Comparison of ENCODE assay signal across 18 cellular contexts in genomic region chr3:33577588-33577987, GRCh38.
DNase-seq lines count a peak whose midpoint lies in the region; ATAC-seq and TF ChIP-seq lines count a peak whose summit lies in the region.
"Had no signal": no experiment of that assay in that cellular context is flagged by ENCODE, and none has a peak within 500 bp of the region (broad histone marks: within the 10 kb centered on the region; RNA-seq: fewer than 3 reads in every experiment).

No MANE protein-coding gene starts in this region.

- H2BK120ac ChIP-seq in neuronal stem cell (ENCODE audit: low read depth, low read length), result no peak overlapping the region

- no peak overlapping the region for H3K4me3 Mint-ChIP-seq in MCF 10A (ENCODE audit: unreplicated experiment)
- H3K4me3 Mint-ChIP-seq: CD4-positive, alpha-beta memory T cell had no signal

- no peak overlapping the region for H3K23ac ChIP-seq in neuronal stem cell (ENCODE audit: low read depth, low read length, poor library complexity)

- BruUV-seq in MCF 10A (replicated peaks; lab: Mats Ljungman, UMichigan), result no TSS peak

- H3K18ac ChIP-seq in neuronal stem cell (ENCODE audit: low read length), result no peak overlapping the region

- TF ChIP-seq CTCF in breast epithelium (IDR thresholded peaks at IDR 0.05) (no peak), MCF 10A (IDR thresholded peaks at IDR 0.05; ENCODE audit: unreplicated experiment) (no peak), RWPE2 (IDR thresholded peaks at IDR 0.05; ENCODE audit: poor library complexity, severe bottlenecking) (no peak)

- no peaks in the 10 kb centered on the region for H3K27me3 ChIP-seq in breast epithelium
- H3K27me3 ChIP-seq in RWPE2 (ENCODE audit: insufficient read depth, poor library complexity, severe bottlenecking), result no peaks in the 10 kb centered on the region
- H3K27me3 ChIP-seq in iPS DF 6.9 (ENCODE audit: control insufficient read depth, insufficient read depth, low read length), result no peaks in the 10 kb centered on the region
- H3K27me3 ChIP-seq in neuronal stem cell (ENCODE audit: control insufficient read depth in 3 of 3, insufficient read depth in 3 of 3, low read depth in 1 of 3, low read length in 3 of 3), result no peaks in the 10 kb centered on the region
- H3K27me3 ChIP-seq: Peyer's patch had no signal

- DNase-seq in breast epithelium (ENCODE audit: low spot score in 2 of 2) (no peak), MCF 10A (ENCODE audit: unreplicated experiment) (no peak), RWPE2 (ENCODE audit: low spot score) (no peak), iPS DF 6.9 (ENCODE audit: low read depth, low spot score) (peak; percentile 48), neuronal stem cell (ENCODE audit: low spot score) (peak; percentile 47)
- DNase-seq: Calu3; CD4-positive, alpha-beta memory T cell; DMS79; GOT3; KG1; NCI-H146; NCI-H2081; NCI-H774; Peyer's patch; SHP77 treated with DMSO at 0.1 percent for 48 hours had no signal

- TF ChIP-seq POLR2A in breast epithelium (IDR thresholded peaks at IDR 0.05), result no peak

- no peak overlapping the region for H2BK12ac ChIP-seq in neuronal stem cell (ENCODE audit: low read length)

- CTCF ChIA-PET in MCF 10A (lab: Yijun Ruan, JAX), result no interaction called here

- ATAC-seq in RWPE2 (ENCODE audit: low read depth), result no peak
- no peak for ATAC-seq in GM21723 (IDR thresholded peaks at IDR 0.05; ENCODE audit: unreplicated experiment)
- no peak for ATAC-seq in GM18502 (IDR thresholded peaks at IDR 0.05; ENCODE audit: poor library complexity, unreplicated experiment)
- ATAC-seq in HG03460 (IDR thresholded peaks at IDR 0.05; ENCODE audit: unreplicated experiment), result no peak

- H3K27ac Mint-ChIP-seq in MCF 10A (ENCODE audit: low read depth, unreplicated experiment), result no peak overlapping the region

- no peak overlapping the region for H3K9ac ChIP-seq in neuronal stem cell (ENCODE audit: low read depth, low read length, poor library complexity)

- H3K4me3 ChIP-seq in breast epithelium, result no peak overlapping the region
- no peak overlapping the region for H3K4me3 ChIP-seq in RWPE2 (ENCODE audit: severe bottlenecking)
- H3K4me3 ChIP-seq in iPS DF 6.9 (ENCODE audit: low read length), result no peak overlapping the region
- H3K4me3 ChIP-seq in neuronal stem cell (ENCODE audit: low read length in 2 of 2), result no peak overlapping the region
- H3K4me3 ChIP-seq: Peyer's patch had no signal

- WGBS in iPS DF 6.9 (ENCODE audit: insufficient coverage, insufficient read length), result no CpG with 5 or more reads among the region's 1 CpG
- WGBS in neuronal stem cell (ENCODE audit: extremely low coverage in 2 of 2, insufficient read length in 2 of 2, insufficient replicate concordance in 1 of 2), 2 donors, result no CpG with 5 or more reads among the region's 1 CpG

- H3K27ac ChIP-seq in breast epithelium (peak overlapping the region; percentile 15 to 72), RWPE2 (ENCODE audit: poor library complexity, severe bottlenecking) (peak overlapping the region; percentile 55), iPS DF 6.9 (ENCODE audit: low read length) (no peak overlapping the region), neuronal stem cell (replicated peaks; ENCODE audit: low read length) (peak overlapping the region; percentile 44)
- H3K27ac ChIP-seq: Peyer's patch had no signal

- H3K36me3 Mint-ChIP-seq in MCF 10A (ENCODE audit: insufficient read depth, unreplicated experiment), result peaks cover 39% of the 10 kb centered on the region

- no peak overlapping the region for H2BK15ac ChIP-seq in neuronal stem cell (ENCODE audit: low read length)

- H3K36me3 ChIP-seq in breast epithelium (peaks cover 4% of the 10 kb centered on the region), RWPE2 (ENCODE audit: low read depth) (peaks cover 34% of the 10 kb centered on the region), iPS DF 6.9 (ENCODE audit: control insufficient read depth, insufficient read depth, low read length) (peaks cover 3% of the 10 kb centered on the region; the same call in 1 of the 2 replicates), neuronal stem cell (replicated peaks in 1 of 2; ENCODE audit: control insufficient read depth in 2 of 2, insufficient read depth in 2 of 2, low read length in 2 of 2) (peaks cover 3 to 73% of the 10 kb centered on the region in 2 donors)

- no peaks in the 10 kb centered on the region for H3K9me3 Mint-ChIP-seq in MCF 10A (ENCODE audit: unreplicated experiment)
- H3K9me3 Mint-ChIP-seq: CD4-positive, alpha-beta memory T cell had no signal

- no peak overlapping the region for H2AFZ ChIP-seq in neuronal stem cell (ENCODE audit: low read length)

- no peak overlapping the region for H3K4me2 ChIP-seq in neuronal stem cell (ENCODE audit: insufficient read depth, low read length, poor library complexity, severe bottlenecking)

- H3K4me1 ChIP-seq in breast epithelium (no peaks in the 10 kb centered on the region), RWPE2 (ENCODE audit: insufficient read depth, poor library complexity, severe bottlenecking) (peaks cover 18% of the 10 kb centered on the region), iPS DF 6.9 (ENCODE audit: control insufficient read depth, insufficient read depth, low read length) (peaks cover 2% of the 10 kb centered on the region; the same call in 1 of the 2 replicates), neuronal stem cell (ENCODE audit: control insufficient read depth in 2 of 2, insufficient read depth in 1 of 2, low read depth in 1 of 2, low read length in 2 of 2) (peaks cover 6 to 11% of the 10 kb centered on the region in 2 donors)
- H3K4me1 ChIP-seq: Peyer's patch had no signal

- H3K9me3 ChIP-seq in breast epithelium (no peaks in the 10 kb centered on the region), RWPE2 (ENCODE audit: severe bottlenecking) (no peaks in the 10 kb centered on the region), iPS DF 6.9 (ENCODE audit: control insufficient read depth, insufficient read depth, low read length) (no peaks in the 10 kb centered on the region), neuronal stem cell (replicated peaks in 1 of 2; ENCODE audit: control insufficient read depth in 2 of 2, insufficient read depth in 1 of 2, low read depth in 1 of 2, low read length in 2 of 2) (no peaks in the 10 kb centered on the region)
- H3K9me3 ChIP-seq: Peyer's patch had no signal

- POLR2A ChIA-PET in MCF 10A (lab: Yijun Ruan, JAX), result interaction anchor here (0.6 to 1.0 kb wide), 3 partner anchors 137 to 264 kb away, joined by 3 to 4 read pairs (median 3); partner anchors contain the start of gene PDCD6IP

- H3K27me3 Mint-ChIP-seq in MCF 10A (ENCODE audit: insufficient read depth, unreplicated experiment), result no peaks in the 10 kb centered on the region
- H3K27me3 Mint-ChIP-seq: CD4-positive, alpha-beta memory T cell had no signal

- no peak overlapping the region for H4K91ac ChIP-seq in neuronal stem cell (ENCODE audit: low read depth, low read length, poor library complexity)

- no peak overlapping the region for H2AK5ac ChIP-seq in neuronal stem cell (ENCODE audit: low read depth, low read length)

- no peak overlapping the region for H3K14ac ChIP-seq in neuronal stem cell (ENCODE audit: low read length)

- H3K4me1 Mint-ChIP-seq in MCF 10A (ENCODE audit: insufficient read depth, unreplicated experiment), result peaks cover 10% of the 10 kb centered on the region
- H3K4me1 Mint-ChIP-seq: CD4-positive, alpha-beta memory T cell had no signal

- no peak overlapping the region for H2BK5ac ChIP-seq in neuronal stem cell (ENCODE audit: low read length)

- no peak overlapping the region for H3K4ac ChIP-seq in neuronal stem cell (ENCODE audit: low read length)

- H4K8ac ChIP-seq in neuronal stem cell (ENCODE audit: low read depth, low read length), result no peak overlapping the region

- H3K79me1 ChIP-seq in neuronal stem cell (ENCODE audit: low read depth, low read length), result no peaks in the 10 kb centered on the region

- intact Hi-C loops in breast epithelium (cut with DNase I; ENCODE audit: low total_unique reads) (no loop called here), MCF 10A (cut with micrococcal nuclease) (no loop called here)

Comparison
In these comparisons a context has a peak if more than half of its experiments do, and no peak if none do; other contexts are left out.
1. DNase-seq: peak in iPS DF 6.9 (single experiment) and neuronal stem cell (single experiment); none in breast epithelium (0 of 2), MCF 10A (single experiment) and RWPE2 (single experiment).